Comparison of ENCODE assay signal across 19 cellular contexts in the genomic region with DNA sequence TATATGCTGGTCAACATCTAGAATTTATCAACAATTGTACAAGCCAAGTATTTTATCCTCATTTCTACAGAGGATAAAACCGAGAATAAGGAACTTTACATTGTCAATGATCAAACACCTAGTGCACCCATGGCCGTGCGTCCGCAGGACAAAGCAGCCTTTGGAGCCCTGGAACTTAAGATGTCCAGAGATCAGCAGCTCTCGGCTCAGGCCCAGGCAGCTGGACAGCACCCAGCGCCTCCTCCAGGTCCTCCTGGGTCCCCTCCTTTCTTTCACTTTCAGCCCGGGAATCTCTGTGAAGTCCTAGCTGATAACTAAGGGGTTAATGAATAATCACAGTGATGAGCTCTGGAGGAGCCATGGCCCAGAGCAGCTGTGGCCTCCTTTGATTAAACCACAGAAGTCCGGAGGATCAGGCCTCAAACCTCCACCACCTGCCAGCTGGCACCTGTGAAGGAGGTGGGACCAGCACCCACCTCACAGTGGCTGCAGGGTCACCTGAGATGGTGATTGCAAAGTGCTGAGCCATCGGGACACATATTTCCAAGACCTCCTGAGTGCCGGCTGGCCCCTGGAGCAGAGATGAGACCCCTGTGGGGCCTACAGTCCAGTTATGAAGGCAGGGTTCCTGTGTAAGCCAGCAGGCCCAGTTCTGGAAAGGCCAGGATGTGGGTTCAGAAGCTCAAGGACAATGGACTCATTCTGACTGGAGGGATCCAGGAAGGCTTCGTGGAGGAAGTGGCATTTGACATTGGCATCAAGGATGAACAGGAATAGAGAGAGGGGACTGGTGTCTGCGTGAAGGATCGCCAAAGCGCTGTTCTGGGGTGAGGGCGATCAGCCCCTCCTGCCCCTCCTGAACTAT. TPM values are rescaled to one million over a fixed set of nuclear protein-coding genes. Genes with fewer than 3 reads are reported as not detected.
A peak's percentile ranks its signal among the peaks of the same experiment; 100 is the strongest.
DNase-seq lines count a peak whose midpoint lies in the region; ATAC-seq, FAIRE-seq and TF ChIP-seq lines count a peak whose summit lies in the region.
"Had no signal": no experiment of that assay in that cellular context is flagged by ENCODE, and none has a peak within 500 bp of the region (broad histone marks: within the 10 kb centered on the region; RNA-seq: fewer than 3 reads in every experiment).

No MANE protein-coding gene starts in this region.

- H3K9me3 ChIP-seq in T-helper 17 cell (ENCODE audit: control insufficient read depth, low read length, poor library complexity, severe bottlenecking) (no peaks in the 10 kb centered on the region), right lobe of liver (no peaks in the 10 kb centered on the region)
- H3K9me3 ChIP-seq: esophagus squamous epithelium had no signal

- H3K4me1 Mint-ChIP-seq in T-helper 17 cell = peaks cover 13% of the 10 kb centered on the region
- H3K4me1 Mint-ChIP-seq: activated B cell treated with CpG ODN at 0.5 μM for 24 hours had no signal

- no peak overlapping the region for H3K4me3 ChIP-seq in right lobe of liver
- H3K4me3 ChIP-seq: esophagus squamous epithelium had no signal

- no peak overlapping the region for H3K27ac ChIP-seq in right lobe of liver
- H3K27ac ChIP-seq: esophagus squamous epithelium had no signal

- no peak for FAIRE-seq in D721Med (lab: Jason Lieb, UNC)
- FAIRE-seq in H54 (lab: Jason Lieb, UNC) = no peak
- FAIRE-seq: islet of Langerhans had no signal

- peaks cover 0 to 10% (median 0%) of the 10 kb centered on the region in 4 donors for H3K4me1 ChIP-seq in right lobe of liver

- TF ChIP-seq CTCF in D721Med (IDR thresholded peaks at IDR 0.05; ENCODE audit: insufficient read depth, missing control alignments) (no peak), right lobe of liver (IDR thresholded peaks at IDR 0.05) (no peak)

- DNase-seq in 8988T = peak; percentile 9
- DNase-seq in D721Med (ENCODE audit: insufficient read length, low spot score) = peak; percentile 22
- DNase-seq in T-helper 17 cell = no peak
- DNase-seq in right lobe of liver = peak in 2 of 3 donors; percentile 14 to 37
- no peak for DNase-seq in SW480 (ENCODE audit: low spot score)
- DNase-seq in H54 (ENCODE audit: insufficient read length, low spot score) = no peak
- no peak for DNase-seq in stimulated activated CD4-positive, alpha-beta T cell treated with anti-CD3 and anti-CD28 coated beads, Interleukin-1b, Interleukin-23, amount 100 ng/mL, for 48 hours
- DNase-seq in hypothalamus (lab: John Stamatoyannopoulos, UW) = no peak
- DNase-seq: activated B cell treated with CpG ODN at 0.5 μM for 24 hours; activated CD8-positive, alpha-beta memory T cell treated with anti-CD3 and anti-CD28 coated beads for 24 hours; activated gamma-delta T cell; DMS 273 treated with DMSO at 0.1 percent for 48 hours; esophagus squamous epithelium; NCI-H1930 had no signal

- intact Hi-C loops in right lobe of liver (cut with DNase I) = no loop called here

- ATAC-seq in T-helper 17 cell = no peak
- ATAC-seq in right lobe of liver = no peak
- ATAC-seq: right cardiac atrium had no signal

- no peak for TF ChIP-seq POLR2A in right lobe of liver (IDR thresholded peaks at IDR 0.05)
- no peak for TF ChIP-seq POLR2A in H54 (IDR thresholded peaks at IDR 0.05; ENCODE audit: low read depth, low read length)

- peak overlapping the region; percentile 43 for H3K27ac Mint-ChIP-seq in T-helper 17 cell
- H3K27ac Mint-ChIP-seq: activated B cell treated with CpG ODN at 0.5 μM for 24 hours, H9 had no signal

- 58% methylated on average over 7 of the region's 15 CpGs for WGBS in right lobe of liver (ENCODE audit: insufficient coverage, low coverage, low lambda C conversion rate, missing lambda C conversion rate)

- peaks cover 2% of the 10 kb centered on the region for H3K36me3 Mint-ChIP-seq in T-helper 17 cell (ENCODE audit: low read depth)
- H3K36me3 Mint-ChIP-seq: T-cell had no signal

- no peaks in the 10 kb centered on the region for H3K27me3 ChIP-seq in right lobe of liver

- no peak overlapping the region for H3K4me3 Mint-ChIP-seq in T-helper 17 cell
- H3K4me3 Mint-ChIP-seq: activated B cell treated with CpG ODN at 0.5 μM for 24 hours, H9, T-cell had no signal

- peaks cover 50% of the 10 kb centered on the region for H3K27me3 Mint-ChIP-seq in T-helper 17 cell

- no peaks in the 10 kb centered on the region for H3K36me3 ChIP-seq in right lobe of liver
- H3K36me3 ChIP-seq: esophagus squamous epithelium had no signal

RNA-seq across cellular contexts. Expression of a gene that starts 11.6 kb away (rescaled TPM):
- total RNA-seq in T-helper 17 cell = not detected
- total RNA-seq in right lobe of liver = 1 to 10 TPM; 2.1 to 4.3 (median 3.7) TPM
- total RNA-seq: activated B cell treated with CpG ODN at 0.5 μM for 24 hours had no signal

RNA-seq across cellular contexts. Expression of a gene that starts 46.9 kb away (rescaled TPM):
- total RNA-seq in T-helper 17 cell = 10 to 100 TPM; 45.2 to 51.7 TPM
- total RNA-seq in right lobe of liver = 10 to 100 TPM; 28.9 to 36.8 (median 30.2) TPM

RNA-seq across cellular contexts. Expression of a gene that starts 48.3 kb away (rescaled TPM):
- total RNA-seq in T-helper 17 cell (10 to 100 TPM; 16.1 to 16.6 TPM), right lobe of liver (1 to 10 TPM; 1.9 to 6.7 (median 4.3) TPM)

RNA-seq across cellular contexts. Expression of a gene that starts 54.2 kb away (rescaled TPM):
- total RNA-seq in T-helper 17 cell = 1 to 10 TPM; 3.4 to 4.3 TPM
- total RNA-seq in right lobe of liver = 1 to 10 TPM in 1 of 6 experiments, under 1 TPM in 4, not detected in 1; 0.11 to 2.4 (median 0.26) TPM
- total RNA-seq: temporal lobe had no signal

Comparison
In these comparisons a context has a peak if more than half of its experiments do, and no peak if none do; other contexts are left out.
1. DNase-seq: peak in 8988T (single experiment), D721Med (single experiment) and right lobe of liver (2 of 3); none in T-helper 17 cell (0 of 3), SW480 (single experiment), H54 (single experiment), stimulated activated CD4-positive, alpha-beta T cell treated with anti-CD3 and anti-CD28 coated beads, Interleukin-1b, Interleukin-23, amount 100 ng/mL, for 48 hours (single experiment) and hypothalamus (0 of 51).